8 cellular contexts compared by ENCODE assay signal in genomic region chr14:51095854-51096823, GRCh38. TPM values are rescaled to one million over a fixed set of nuclear protein-coding genes. Genes with fewer than 3 reads are reported as not detected.
A peak's percentile ranks its signal among the peaks of the same experiment; 100 is the strongest.
DNase-seq lines count a peak whose midpoint lies in the region; ATAC-seq and TF ChIP-seq lines count a peak whose summit lies in the region.

No MANE protein-coding gene starts in this region.

- TF ChIP-seq CTCF in Panc1 (IDR thresholded peaks at IDR 0.05): no peak

- H3K27ac Mint-ChIP-seq in central memory CD8-positive, alpha-beta T cell (ENCODE audit: low read depth): peak overlapping the region; percentile 41

- H3K36me3 Mint-ChIP-seq in central memory CD8-positive, alpha-beta T cell (ENCODE audit: insufficient read depth): peaks cover 5% of the 10 kb centered on the region

- H3K27ac ChIP-seq in Panc1 (ENCODE audit: low read length): no peak overlapping the region

- no peaks in the 10 kb centered on the region for H3K9me3 Mint-ChIP-seq in central memory CD8-positive, alpha-beta T cell

- H3K27me3 Mint-ChIP-seq in central memory CD8-positive, alpha-beta T cell: peaks cover 41% of the 10 kb centered on the region

- in situ Hi-C loops in Panc1 (cut with HindIII; ENCODE audit: low pct_unique_long_range_greater_than_20kb, low sequenced_read_pairs): no loop called here

- POLR2A ChIA-PET in Panc1 (lab: Charles Lee): no interaction called here

- intact Hi-C loops in Panc1 (cut with micrococcal nuclease; ENCODE audit: unreplicated experiment): loop anchor here (10.0 kb wide), 1 partner anchor 141 kb away; no protein-coding TSS in a partner anchor

- H3K27me3 ChIP-seq in Panc1 (ENCODE audit: control insufficient read depth, insufficient read depth, low read length): peaks cover 6% of the 10 kb centered on the region; the same call in 1 of the 2 replicates

- H3K4me1 ChIP-seq in Panc1 (ENCODE audit: control insufficient read depth, insufficient read depth, low read length): no peaks in the 10 kb centered on the region; the same call in 1 of the 2 replicates

- peak overlapping the region; percentile 58 to 64 for H3K4me3 ChIP-seq in Panc1 (ENCODE audit: low read depth in 2 of 2, low read length in 2 of 2)

- peak overlapping the region; percentile 84 for H3K4me3 Mint-ChIP-seq in central memory CD8-positive, alpha-beta T cell

- H3K9me3 ChIP-seq in Panc1 (ENCODE audit: control insufficient read depth, insufficient read depth, low read depth, low read length): no peaks in the 10 kb centered on the region

- no peaks in the 10 kb centered on the region for H3K36me3 ChIP-seq in Panc1 (ENCODE audit: control insufficient read depth, insufficient read depth, low read length)

- no TSS peak for BruUV-seq in Panc1 (replicated peaks; lab: Mats Ljungman, UMichigan)

- DNase-seq in stimulated activated CD4-positive, alpha-beta T cell treated with anti-CD3 and anti-CD28 coated beads, Interleukin-15, amount 100 ng/mL, for 24 hours: peak; percentile 33
- no peak for DNase-seq in stimulated activated CD4-positive, alpha-beta T cell treated with anti-CD3 and anti-CD28 coated beads, Interleukin-12 subunit alpha, Interleukin-12 subunit beta, amount 100 ng/mL, for 4 hours
- no peak for DNase-seq in Panc1 (ENCODE audit: low read depth, low spot score)
- no peak for DNase-seq in central memory CD8-positive, alpha-beta T cell (ENCODE audit: low spot score in 2 of 2)
- DNase-seq in left kidney (ENCODE audit: low read depth, low spot score): peak; percentile 60
- DNase-seq in stimulated activated CD8-positive, alpha-beta memory T cell treated with anti-CD3 and anti-CD28 coated beads, Interleukin-7, amount 100 ng/mL, for 48 hours (ENCODE audit: extremely low read depth in 1 of 2, low read depth in 1 of 2): peak; percentile 2 to 13

- H3K4me1 Mint-ChIP-seq in central memory CD8-positive, alpha-beta T cell: peaks cover 10% of the 10 kb centered on the region

- ATAC-seq in Panc1 (no peak; the same call in 1 of the 2 replicates), GM18870 (IDR thresholded peaks at IDR 0.05; ENCODE audit: unreplicated experiment) (no peak), HG03571 (IDR thresholded peaks at IDR 0.05; ENCODE audit: unreplicated experiment) (no peak)
- ATAC-seq in central memory CD8-positive, alpha-beta T cell (replicated peaks; ENCODE audit: extremely low read depth, poor library complexity, severe bottlenecking): no peak

- CTCF ChIA-PET in Panc1 (lab: Charles Lee): interaction anchor here (0.6 kb wide), 1 partner anchor 161 kb away, joined by 3 read pairs; no protein-coding TSS in a partner anchor

RNA-seq across cellular contexts. Expression of gene TRIM9, which starts 1.2 kb away (rescaled TPM):
- total RNA-seq in Panc1 (2021; ENCODE audit: unreplicated experiment): 0.44 TPM
- 0.80 TPM for polyA plus RNA-seq in Panc1 (2012; ENCODE audit: insufficient read length)

Comparison
In these comparisons a context has a peak if more than half of its experiments do, and no peak if none do; other contexts are left out.
1. DNase-seq: peak in stimulated activated CD4-positive, alpha-beta T cell treated with anti-CD3 and anti-CD28 coated beads, Interleukin-15, amount 100 ng/mL, for 24 hours (single experiment), left kidney (single experiment) and stimulated activated CD8-positive, alpha-beta memory T cell treated with anti-CD3 and anti-CD28 coated beads, Interleukin-7, amount 100 ng/mL, for 48 hours (2 of 2); none in stimulated activated CD4-positive, alpha-beta T cell treated with anti-CD3 and anti-CD28 coated beads, Interleukin-12 subunit alpha, Interleukin-12 subunit beta, amount 100 ng/mL, for 4 hours (single experiment), Panc1 (single experiment) and central memory CD8-positive, alpha-beta T cell (0 of 2).